In genomic region chr10:133271521-133272300, GRCh38 we compare ENCODE assay signal across 22 cellular contexts. TPM values are rescaled to one million over a fixed set of nuclear protein-coding genes. Genes with fewer than 3 reads are reported as not detected.
A peak's percentile ranks its signal among the peaks of the same experiment; 100 is the strongest.
DNase-seq lines count a peak whose midpoint lies in the region; ATAC-seq, FAIRE-seq and TF ChIP-seq lines count a peak whose summit lies in the region.
"Had no signal": no experiment of that assay in that cellular context is flagged by ENCODE, and none has a peak within 500 bp of the region (broad histone marks: within the 10 kb centered on the region; RNA-seq: fewer than 3 reads in every experiment).

No MANE protein-coding gene starts in this region.

- H3K36me3 ChIP-seq in CD4-positive, alpha-beta memory T cell (ENCODE audit: insufficient read depth, low read length): peaks cover 45% of the 10 kb centered on the region
- H3K36me3 ChIP-seq in HEK293 (ENCODE audit: control insufficient read depth in 2 of 2, insufficient read depth in 1 of 2, low read length in 2 of 2): peaks cover 0 to 10% of the 10 kb centered on the region in 2 experiments; a peak in 1 of 3 replicates
- no peaks in the 10 kb centered on the region for H3K36me3 ChIP-seq in kidney (ENCODE audit: control insufficient read depth in 1 of 2, insufficient read depth in 2 of 2, low read length in 2 of 2)
- H3K36me3 ChIP-seq in neutrophil: peaks cover 87% of the 10 kb centered on the region
- H3K36me3 ChIP-seq: BE2C had no signal

- no peak for FAIRE-seq in kidney (lab: Jason Lieb, UNC)
- FAIRE-seq: GM12892, GM18507, HepG2 had no signal

- peak in 1 of 5 donors; percentile 41 for DNase-seq in CD4-positive, alpha-beta memory T cell
- peak; percentile 71 for DNase-seq in kidney
- no peak for DNase-seq in Ammon's horn (ENCODE audit: low spot score)
- DNase-seq: BE2C; C1 segment of cervical spinal cord; CD4-positive, alpha-beta T cell; DMS153; DMS79; GDM1; GOT3; H9; KBM-7 had no signal

- intact Hi-C loops in CD4-positive, alpha-beta memory T cell (cut with micrococcal nuclease): no loop called here
- intact Hi-C loops in kidney (cut with DNase I): no loop called here

- no peak overlapping the region for H3K4me3 Mint-ChIP-seq in CD4-positive, alpha-beta memory T cell
- H3K4me3 Mint-ChIP-seq: CD4-positive, alpha-beta T cell; H9 had no signal

- H3K36me3 Mint-ChIP-seq in CD4-positive, alpha-beta memory T cell: peaks cover 0 to 30% of the 10 kb centered on the region in 2 donors
- H3K36me3 Mint-ChIP-seq: IgD-negative memory B cell had no signal

- H3K27ac ChIP-seq in CD4-positive, alpha-beta memory T cell (ENCODE audit: low read depth, low read length): no peak overlapping the region
- H3K27ac ChIP-seq in HEK293 (ENCODE audit: extremely low read depth, low read depth, low read length): no peak overlapping the region
- no peak overlapping the region for H3K27ac ChIP-seq in kidney (ENCODE audit: low read depth in 2 of 2, low read length in 2 of 2)
- peak overlapping the region; percentile 18 for H3K27ac ChIP-seq in neutrophil

- ATAC-seq in GM19397 (IDR thresholded peaks at IDR 0.05; ENCODE audit: unreplicated experiment): no peak
- no peak for ATAC-seq in HG02588 (IDR thresholded peaks at IDR 0.05; ENCODE audit: unreplicated experiment)
- ATAC-seq: HepG2 had no signal

- no peak overlapping the region for H3K9ac ChIP-seq in kidney (ENCODE audit: low read length in 2 of 2)

- H3K4me3 ChIP-seq in CD4-positive, alpha-beta memory T cell (ENCODE audit: low read length in 2 of 2): no peak overlapping the region
- H3K4me3 ChIP-seq in HEK293 (ENCODE audit: low read depth, low read length) (no peak overlapping the region), kidney (ENCODE audit: low read length in 2 of 2) (no peak overlapping the region), neutrophil (ENCODE audit: low read depth in 1 of 2, low read length in 1 of 2) (no peak overlapping the region)

- POLR2A ChIA-PET in CD4-positive, alpha-beta memory T cell (lab: Charles Lee; ENCODE audit: partially characterized antibody): interaction anchor here (0.7 to 11.6 kb wide), 3 partner anchors 10 to 64 kb away, joined by 3 to 236 read pairs (median 4); no protein-coding TSS in a partner anchor
- POLR2A ChIA-PET in HEK293 (lab: Yijun Ruan, JAX): no interaction called here

- TF ChIP-seq CTCF in HEK293 (tag by site-specific recombination; IDR thresholded peaks at IDR 0.05) (no peak), kidney (IDR thresholded peaks at IDR 0.05; ENCODE audit: borderline replicate concordance, extremely low read depth, insufficient read depth) (no peak), neutrophil (IDR thresholded peaks at IDR 0.05) (no peak)

- no peaks in the 10 kb centered on the region for H3K9me3 ChIP-seq in CD4-positive, alpha-beta memory T cell (ENCODE audit: control insufficient read depth in 1 of 2, low read length in 2 of 2)
- H3K9me3 ChIP-seq in HEK293 (ENCODE audit: control insufficient read depth, insufficient read depth, low read depth, low read length) (no peaks in the 10 kb centered on the region), kidney (ENCODE audit: control insufficient read depth in 1 of 2, low read length in 2 of 2) (no peaks in the 10 kb centered on the region), neutrophil (no peaks in the 10 kb centered on the region)
- H3K9me3 ChIP-seq: BE2C had no signal

- peaks cover 17% of the 10 kb centered on the region for H3K4me1 ChIP-seq in CD4-positive, alpha-beta memory T cell (ENCODE audit: insufficient read depth, low read length)
- no peaks in the 10 kb centered on the region for H3K4me1 ChIP-seq in HEK293 (ENCODE audit: control insufficient read depth, insufficient read depth, low read length)
- no peaks in the 10 kb centered on the region for H3K4me1 ChIP-seq in kidney (ENCODE audit: control insufficient read depth in 1 of 2, insufficient read depth in 1 of 2, low read depth in 1 of 2, low read length in 2 of 2)
- peaks cover 18 to 24% of the 10 kb centered on the region in 2 experiments for H3K4me1 ChIP-seq in neutrophil (ENCODE audit: control insufficient read depth in 1 of 2, insufficient read depth in 1 of 2, low read depth in 1 of 2, low read length in 1 of 2)

- H3K27ac Mint-ChIP-seq in CD4-positive, alpha-beta memory T cell: peak overlapping the region in 4 of 7 donors; percentile 10 to 25 (median 20)
- H3K27ac Mint-ChIP-seq: CD4-positive, alpha-beta T cell; H9 had no signal

- H3K9me3 Mint-ChIP-seq in CD4-positive, alpha-beta memory T cell: no peaks in the 10 kb centered on the region
- H3K9me3 Mint-ChIP-seq: CD4-positive, alpha-beta T cell; H9; IgD-negative memory B cell had no signal

- H3K27me3 ChIP-seq in CD4-positive, alpha-beta memory T cell (ENCODE audit: insufficient read depth, low read length): no peaks in the 10 kb centered on the region
- H3K27me3 ChIP-seq in neutrophil: no peaks in the 10 kb centered on the region

- H3K4me1 Mint-ChIP-seq in CD4-positive, alpha-beta memory T cell: peaks cover 0 to 25% (median 10%) of the 10 kb centered on the region in 4 donors

- no peaks in the 10 kb centered on the region for H3K27me3 Mint-ChIP-seq in CD4-positive, alpha-beta memory T cell
- H3K27me3 Mint-ChIP-seq: CD4-positive, alpha-beta T cell; IgD-negative memory B cell had no signal

- CTCF ChIA-PET in CD4-positive, alpha-beta memory T cell (lab: Charles Lee; ENCODE audit: partially characterized antibody): no interaction called here
- CTCF ChIA-PET in HEK293 (lab: Yijun Ruan, JAX): no interaction called here

TF ChIP-seq in HEK293, 187 proteins besides CTCF, POLR2A, EP300 and RAD21:
- TF ChIP-seq ZNF76 (tag by site-specific recombination; IDR thresholded peaks at IDR 0.05; ENCODE audit: borderline replicate concordance, low read depth): no peak
- TF ChIP-seq KLF1 (tag by site-specific recombination; IDR thresholded peaks at IDR 0.05): peak; percentile 21; the same call in 1 of the 2 replicates
TF ChIP-seq in HEK293: peak in this region for 1.

RNA-seq across cellular contexts. Expression of gene ADAM8, which starts 5.0 kb away (rescaled TPM):
- total RNA-seq in CD4-positive, alpha-beta memory T cell: 10 to 100 TPM; 87.2 to 90.3 TPM
- 10 to 100 TPM; 63.9 to 97.8 TPM for polyA plus RNA-seq in CD4-positive, alpha-beta memory T cell
- total RNA-seq in kidney: 16.6 TPM
- 3.4 TPM for polyA plus RNA-seq in kidney (ENCODE audit: insufficient read depth, low read depth, low replicate concordance)

RNA-seq across cellular contexts. Expression of gene VENTX, which starts 34.1 kb away (rescaled TPM):
- not detected for total RNA-seq in CD4-positive, alpha-beta memory T cell
- not detected for polyA plus RNA-seq in CD4-positive, alpha-beta memory T cell
- total RNA-seq in kidney: 3.3 TPM
- 0.39 TPM for polyA plus RNA-seq in kidney (ENCODE audit: insufficient read depth, low read depth, low replicate concordance)
- total RNA-seq: A172, Daoy, HepG2 had no signal
- polyA plus RNA-seq: HepG2, IgD-negative memory B cell had no signal

RNA-seq across cellular contexts. Expression of gene TUBGCP2, which starts 37.0 kb away (rescaled TPM):
- 10 to 100 TPM; 66.5 to 74.0 TPM for total RNA-seq in CD4-positive, alpha-beta memory T cell
- polyA plus RNA-seq in CD4-positive, alpha-beta memory T cell: 10 to 100 TPM; 14.1 to 40.8 TPM
- 61.4 TPM for total RNA-seq in kidney
- 93.3 TPM for polyA plus RNA-seq in kidney (ENCODE audit: insufficient read depth, low read depth, low replicate concordance)

RNA-seq across cellular contexts. Expression of gene ZNF511, which starts 37.0 kb away (rescaled TPM):
- 10 to 100 TPM; 31.5 to 33.1 TPM for total RNA-seq in CD4-positive, alpha-beta memory T cell
- polyA plus RNA-seq in CD4-positive, alpha-beta memory T cell: 100 to 1,000 TPM in 1 of 2 donors, 10 to 100 TPM in 1; 69.0 to 107 TPM
- total RNA-seq in kidney: 35.6 TPM
- polyA plus RNA-seq in kidney (ENCODE audit: insufficient read depth, low read depth, low replicate concordance): 50.7 TPM

RNA-seq across cellular contexts. Expression of gene UTF1, which starts 41.7 kb away (rescaled TPM):
- not detected for total RNA-seq in CD4-positive, alpha-beta memory T cell
- polyA plus RNA-seq in CD4-positive, alpha-beta memory T cell: not detected
- total RNA-seq in kidney: not detected
- polyA plus RNA-seq in kidney (ENCODE audit: insufficient read depth, low read depth, low replicate concordance): not detected
- total RNA-seq: A172; CD4-positive, alpha-beta T cell; Daoy; HepG2 had no signal
- polyA plus RNA-seq: HepG2, IgD-negative memory B cell had no signal
